In genomic region chr21:40652436-40652835, GRCh38 we compare ENCODE assay signal across 28 cellular contexts.
"Had no signal": no experiment of that assay in that cellular context is flagged by ENCODE, and none has a peak within 500 bp of the region (broad histone marks: within the 10 kb centered on the region; RNA-seq: fewer than 3 reads in every experiment).

No MANE protein-coding gene starts in this region.

- H3K4me1 ChIP-seq: ascending aorta had no signal

- H3K9me3 ChIP-seq: ascending aorta had no signal

- ATAC-seq: activated CD8-positive, alpha-beta memory T cell treated with anti-CD3 and anti-CD28 coated beads, Interleukin-2, amount 10 ng/mL, durations not matched to agents 7 days and 5 days; activated CD8-positive, alpha-beta T cell treated with anti-CD3 and anti-CD28 coated beads for 36 hours; activated naive CD8-positive, alpha-beta T cell treated with anti-CD3 and anti-CD28 coated beads, Interleukin-2, amount 50 U/mL, for 24 hours; WTC11 had no signal

- H3K27ac ChIP-seq: ascending aorta, cardiac muscle cell, VCaP had no signal

- H3K4me3 ChIP-seq: ascending aorta, cardiac muscle cell had no signal

- H3K36me3 ChIP-seq: ascending aorta, cardiac muscle cell had no signal

- DNase-seq: activated CD4-positive, alpha-beta memory T cell treated with anti-CD3 and anti-CD28 coated beads for 36 hours; activated CD4-positive, alpha-beta T cell treated with anti-CD3 and anti-CD28 coated beads for 4 hours; activated CD4-positive, alpha-beta T cell treated with anti-CD3 and anti-CD28 coated beads, Interleukin-2, amount 10 ng/mL, durations not matched to agents 24 days and 14 days; activated CD4-positive, alpha-beta T cell treated with anti-CD3 and anti-CD28 coated beads, Interleukin-2, amount 50 U/mL, for 1 hour; activated CD4-positive, alpha-beta T cell treated with anti-CD3 and anti-CD28 coated beads, Interleukin-2, amount 50 U/mL, for 4 hours; activated CD4-positive, CD25-positive, alpha-beta regulatory T cell; activated CD4-positive, CD25-positive, alpha-beta regulatory T cell treated with anti-CD3 and anti-CD28 coated beads, Interleukin-2, amount 50 U/mL, for 72 hours; activated CD8-positive, alpha-beta memory T cell treated with anti-CD3 and anti-CD28 coated beads, Interleukin-2, amount 10 ng/mL, durations not matched to agents 7 days and 5 days; activated CD8-positive, alpha-beta memory T cell treated with anti-CD3 and anti-CD28 coated beads, Interleukin-2, amount 50 U/mL, for 48 hours; activated CD8-positive, alpha-beta T cell treated with anti-CD3 and anti-CD28 coated beads for 36 hours; activated effector memory CD4-positive, alpha-beta T cell treated with Interleukin-2 at 50 U/mL for 16 hours; activated gamma-delta T cell; activated naive CD4-positive, alpha-beta T cell treated with anti-CD3 and anti-CD28 coated beads, Interleukin-2, amount 10 ng/mL, durations not matched to agents 7 days and 5 days; activated naive CD4-positive, alpha-beta T cell treated with Interleukin-2 at 50 U/mL for 16 hours; activated naive CD8-positive, alpha-beta T cell treated with anti-CD3 and anti-CD28 coated beads, Interleukin-2, amount 10 ng/mL, durations not matched to agents 7 days and 5 days; activated naive CD8-positive, alpha-beta T cell treated with anti-CD3 and anti-CD28 coated beads, Interleukin-2, amount 50 U/mL, for 24 hours; activated T-cell treated with anti-CD3 and anti-CD28 coated beads, Interleukin-2, amount 50 U/mL, for 24 hours; activated T-cell treated with anti-CD3 and anti-CD28 coated beads, Interleukin-2, amount 50 U/mL, for 48 hours; amygdala; anterior cingulate cortex; caudate nucleus; cerebellar nuclear complex; T-helper 2 cell; T-helper 9 cell had no signal

- H3K27me3 ChIP-seq: ascending aorta, cardiac muscle cell had no signal
